2 cellular contexts compared by ENCODE assay signal in the genomic region with DNA sequence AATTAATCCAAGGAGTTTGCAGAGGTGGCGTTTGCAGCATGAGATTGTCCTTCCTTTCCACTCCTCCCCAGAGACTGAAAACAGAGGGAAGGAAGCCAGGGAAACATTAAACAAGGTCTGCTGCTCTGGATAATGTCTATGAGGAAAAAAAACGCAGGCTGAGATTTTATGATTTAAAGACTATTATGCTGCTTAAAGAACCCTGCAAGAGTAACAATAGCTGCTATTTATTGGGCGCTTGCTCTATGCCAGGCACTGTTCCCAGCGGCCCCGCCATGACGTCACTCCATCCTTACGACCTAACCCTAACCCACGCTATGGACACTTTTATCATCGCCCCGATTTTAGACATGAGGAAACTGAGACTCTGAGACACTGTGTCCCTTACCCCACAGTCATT.
TF ChIP-seq lines count a peak whose summit lies in the region.

No MANE protein-coding gene starts in this region.

TF ChIP-seq in SK-N-SH treated with all-trans-retinoic acid at 6 μM for 48 hours, 23 proteins besides CTCF, POLR2A, EP300 and RAD21 (continued from another document):
- 0 out of 2 replicates have a peak, but pooled peaks have one; percentile 31 for TF ChIP-seq TCF4 (CRISPR knock-in tag; IDR thresholded peaks at IDR 0.05; ENCODE audit: borderline replicate concordance)
- TF ChIP-seq ESRRG (CRISPR knock-in tag; IDR thresholded peaks at IDR 0.05) = no peak
- TF ChIP-seq, protein P1, sequence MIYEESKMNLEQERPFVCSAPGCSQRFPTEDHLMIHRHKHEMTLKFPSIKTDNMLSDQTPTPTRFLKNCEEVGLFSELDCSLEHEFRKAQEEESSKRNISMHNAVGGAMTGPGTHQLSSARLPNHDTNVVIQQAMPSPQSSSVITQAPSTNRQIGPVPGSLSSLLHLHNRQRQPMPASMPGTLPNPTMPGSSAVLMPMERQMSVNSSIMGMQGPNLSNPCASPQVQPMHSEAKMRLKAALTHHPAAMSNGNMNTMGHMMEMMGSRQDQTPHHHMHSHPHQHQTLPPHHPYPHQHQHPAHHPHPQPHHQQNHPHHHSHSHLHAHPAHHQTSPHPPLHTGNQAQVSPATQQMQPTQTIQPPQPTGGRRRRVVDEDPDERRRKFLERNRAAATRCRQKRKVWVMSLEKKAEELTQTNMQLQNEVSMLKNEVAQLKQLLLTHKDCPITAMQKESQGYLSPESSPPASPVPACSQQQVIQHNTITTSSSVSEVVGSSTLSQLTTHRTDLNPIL (CRISPR knock-in tag; IDR thresholded peaks at IDR 0.05; ENCODE audit: low read depth) = no peak
- peak; percentile 69 for TF ChIP-seq ISL1 (CRISPR knock-in tag; IDR thresholded peaks at IDR 0.05)
- TF ChIP-seq, protein P2, sequence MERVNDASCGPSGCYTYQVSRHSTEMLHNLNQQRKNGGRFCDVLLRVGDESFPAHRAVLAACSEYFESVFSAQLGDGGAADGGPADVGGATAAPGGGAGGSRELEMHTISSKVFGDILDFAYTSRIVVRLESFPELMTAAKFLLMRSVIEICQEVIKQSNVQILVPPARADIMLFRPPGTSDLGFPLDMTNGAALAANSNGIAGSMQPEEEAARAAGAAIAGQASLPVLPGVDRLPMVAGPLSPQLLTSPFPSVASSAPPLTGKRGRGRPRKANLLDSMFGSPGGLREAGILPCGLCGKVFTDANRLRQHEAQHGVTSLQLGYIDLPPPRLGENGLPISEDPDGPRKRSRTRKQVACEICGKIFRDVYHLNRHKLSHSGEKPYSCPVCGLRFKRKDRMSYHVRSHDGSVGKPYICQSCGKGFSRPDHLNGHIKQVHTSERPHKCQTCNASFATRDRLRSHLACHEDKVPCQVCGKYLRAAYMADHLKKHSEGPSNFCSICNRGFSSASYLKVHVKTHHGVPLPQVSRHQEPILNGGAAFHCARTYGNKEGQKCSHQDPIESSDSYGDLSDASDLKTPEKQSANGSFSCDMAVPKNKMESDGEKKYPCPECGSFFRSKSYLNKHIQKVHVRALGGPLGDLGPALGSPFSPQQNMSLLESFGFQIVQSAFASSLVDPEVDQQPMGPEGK (CRISPR knock-in tag; IDR thresholded peaks at IDR 0.05; ENCODE audit: borderline replicate concordance) = no peak
- TF ChIP-seq SNAI2 (CRISPR knock-in tag; IDR thresholded peaks at IDR 0.05) = peak; percentile 50; the same call in 1 of the 2 replicates
- TF ChIP-seq ZNF70 (CRISPR knock-in tag; IDR thresholded peaks at IDR 0.05) = no peak
- TF ChIP-seq, protein P3, sequence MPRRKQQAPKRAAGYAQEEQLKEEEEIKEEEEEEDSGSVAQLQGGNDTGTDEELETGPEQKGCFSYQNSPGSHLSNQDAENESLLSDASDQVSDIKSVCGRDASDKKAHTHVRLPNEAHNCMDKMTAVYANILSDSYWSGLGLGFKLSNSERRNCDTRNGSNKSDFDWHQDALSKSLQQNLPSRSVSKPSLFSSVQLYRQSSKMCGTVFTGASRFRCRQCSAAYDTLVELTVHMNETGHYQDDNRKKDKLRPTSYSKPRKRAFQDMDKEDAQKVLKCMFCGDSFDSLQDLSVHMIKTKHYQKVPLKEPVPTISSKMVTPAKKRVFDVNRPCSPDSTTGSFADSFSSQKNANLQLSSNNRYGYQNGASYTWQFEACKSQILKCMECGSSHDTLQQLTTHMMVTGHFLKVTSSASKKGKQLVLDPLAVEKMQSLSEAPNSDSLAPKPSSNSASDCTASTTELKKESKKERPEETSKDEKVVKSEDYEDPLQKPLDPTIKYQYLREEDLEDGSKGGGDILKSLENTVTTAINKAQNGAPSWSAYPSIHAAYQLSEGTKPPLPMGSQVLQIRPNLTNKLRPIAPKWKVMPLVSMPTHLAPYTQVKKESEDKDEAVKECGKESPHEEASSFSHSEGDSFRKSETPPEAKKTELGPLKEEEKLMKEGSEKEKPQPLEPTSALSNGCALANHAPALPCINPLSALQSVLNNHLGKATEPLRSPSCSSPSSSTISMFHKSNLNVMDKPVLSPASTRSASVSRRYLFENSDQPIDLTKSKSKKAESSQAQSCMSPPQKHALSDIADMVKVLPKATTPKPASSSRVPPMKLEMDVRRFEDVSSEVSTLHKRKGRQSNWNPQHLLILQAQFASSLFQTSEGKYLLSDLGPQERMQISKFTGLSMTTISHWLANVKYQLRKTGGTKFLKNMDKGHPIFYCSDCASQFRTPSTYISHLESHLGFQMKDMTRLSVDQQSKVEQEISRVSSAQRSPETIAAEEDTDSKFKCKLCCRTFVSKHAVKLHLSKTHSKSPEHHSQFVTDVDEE (CRISPR knock-in tag; IDR thresholded peaks at IDR 0.05) = no peak
- TF ChIP-seq ZFP3 (CRISPR knock-in tag; IDR thresholded peaks at IDR 0.05) = no peak
- TF ChIP-seq GLIS3 (CRISPR knock-in tag; IDR thresholded peaks at IDR 0.05) = no peak
- no peak for TF ChIP-seq BACH2 (CRISPR knock-in tag; IDR thresholded peaks at IDR 0.05; ENCODE audit: borderline replicate concordance)

TF ChIP-seq in SK-N-SH, 30 proteins besides CTCF, POLR2A, EP300 and RAD21 (continued from another document):
- TF ChIP-seq, protein P4, sequence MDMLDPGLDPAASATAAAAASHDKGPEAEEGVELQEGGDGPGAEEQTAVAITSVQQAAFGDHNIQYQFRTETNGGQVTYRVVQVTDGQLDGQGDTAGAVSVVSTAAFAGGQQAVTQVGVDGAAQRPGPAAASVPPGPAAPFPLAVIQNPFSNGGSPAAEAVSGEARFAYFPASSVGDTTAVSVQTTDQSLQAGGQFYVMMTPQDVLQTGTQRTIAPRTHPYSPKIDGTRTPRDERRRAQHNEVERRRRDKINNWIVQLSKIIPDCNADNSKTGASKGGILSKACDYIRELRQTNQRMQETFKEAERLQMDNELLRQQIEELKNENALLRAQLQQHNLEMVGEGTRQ (IDR thresholded peaks at IDR 0.05; ENCODE audit: borderline replicate concordance, low read depth, low read length) = no peak
- TF ChIP-seq CHD2 (IDR thresholded peaks at IDR 0.05; ENCODE audit: low read length, partially characterized antibody) = no peak
- TF ChIP-seq POLR2AphosphoS5 (IDR thresholded peaks at IDR 0.05; ENCODE audit: low read depth, low read length) = no peak
- TF ChIP-seq GATA2 (CRISPR knock-in tag; IDR thresholded peaks at IDR 0.05) = no peak; the same call in 1 of the 2 replicates
- TF ChIP-seq MEF2A (IDR thresholded peaks at IDR 0.05; ENCODE audit: borderline replicate concordance, low read depth) = no peak
- no peak for TF ChIP-seq MXI1 (IDR thresholded peaks at IDR 0.05; ENCODE audit: low read depth, low read length)
- TF ChIP-seq RFX5 (IDR thresholded peaks at IDR 0.05; ENCODE audit: low read length) = no peak
- TF ChIP-seq EZH2phosphoT487 (IDR thresholded peaks at IDR 0.05; ENCODE audit: borderline replicate concordance, low read depth) = no peak
- TF ChIP-seq, protein P5, sequence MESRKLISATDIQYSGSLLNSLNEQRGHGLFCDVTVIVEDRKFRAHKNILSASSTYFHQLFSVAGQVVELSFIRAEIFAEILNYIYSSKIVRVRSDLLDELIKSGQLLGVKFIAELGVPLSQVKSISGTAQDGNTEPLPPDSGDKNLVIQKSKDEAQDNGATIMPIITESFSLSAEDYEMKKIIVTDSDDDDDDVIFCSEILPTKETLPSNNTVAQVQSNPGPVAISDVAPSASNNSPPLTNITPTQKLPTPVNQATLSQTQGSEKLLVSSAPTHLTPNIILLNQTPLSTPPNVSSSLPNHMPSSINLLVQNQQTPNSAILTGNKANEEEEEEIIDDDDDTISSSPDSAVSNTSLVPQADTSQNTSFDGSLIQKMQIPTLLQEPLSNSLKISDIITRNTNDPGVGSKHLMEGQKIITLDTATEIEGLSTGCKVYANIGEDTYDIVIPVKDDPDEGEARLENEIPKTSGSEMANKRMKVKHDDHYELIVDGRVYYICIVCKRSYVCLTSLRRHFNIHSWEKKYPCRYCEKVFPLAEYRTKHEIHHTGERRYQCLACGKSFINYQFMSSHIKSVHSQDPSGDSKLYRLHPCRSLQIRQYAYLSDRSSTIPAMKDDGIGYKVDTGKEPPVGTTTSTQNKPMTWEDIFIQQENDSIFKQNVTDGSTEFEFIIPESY (IDR thresholded peaks at IDR 0.05; ENCODE audit: borderline replicate concordance, low read depth) = no peak
- TF ChIP-seq ELF1 (IDR thresholded peaks at IDR 0.05) = no peak
- no peak for TF ChIP-seq NFIC (IDR thresholded peaks at IDR 0.05; ENCODE audit: borderline replicate concordance)
- TF ChIP-seq, protein P6, sequence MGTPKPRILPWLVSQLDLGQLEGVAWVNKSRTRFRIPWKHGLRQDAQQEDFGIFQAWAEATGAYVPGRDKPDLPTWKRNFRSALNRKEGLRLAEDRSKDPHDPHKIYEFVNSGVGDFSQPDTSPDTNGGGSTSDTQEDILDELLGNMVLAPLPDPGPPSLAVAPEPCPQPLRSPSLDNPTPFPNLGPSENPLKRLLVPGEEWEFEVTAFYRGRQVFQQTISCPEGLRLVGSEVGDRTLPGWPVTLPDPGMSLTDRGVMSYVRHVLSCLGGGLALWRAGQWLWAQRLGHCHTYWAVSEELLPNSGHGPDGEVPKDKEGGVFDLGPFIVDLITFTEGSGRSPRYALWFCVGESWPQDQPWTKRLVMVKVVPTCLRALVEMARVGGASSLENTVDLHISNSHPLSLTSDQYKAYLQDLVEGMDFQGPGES (IDR thresholded peaks at IDR 0.05; ENCODE audit: low read depth, low read length) = no peak
